Comparison of ENCODE assay signal across 24 cellular contexts in genomic region chr21:42507418-42507817, GRCh38. TPM values are rescaled to one million over a fixed set of nuclear protein-coding genes. Genes with fewer than 3 reads are reported as not detected.
A peak's percentile ranks its signal among the peaks of the same experiment; 100 is the strongest.
DNase-seq lines count a peak whose midpoint lies in the region; ATAC-seq, FAIRE-seq and TF ChIP-seq lines count a peak whose summit lies in the region.
"Had no signal": no experiment of that assay in that cellular context is flagged by ENCODE, and none has a peak within 500 bp of the region (broad histone marks: within the 10 kb centered on the region; RNA-seq: fewer than 3 reads in every experiment).

No MANE protein-coding gene starts in this region.

- H3K4me3 ChIP-seq in Caco-2 (ENCODE audit: low read depth, low read length) (no peak overlapping the region), H1 (ENCODE audit: extremely low read depth in 1 of 4, insufficient read depth in 2 of 4, low read depth in 3 of 4, low read length in 4 of 4) (no peak overlapping the region), right lobe of liver (no peak overlapping the region)
- H3K4me3 ChIP-seq: BLaER1 treated with 17β-estradiol and CSF1 and Interleukin-3, amounts not matched to agents 10 nM and 100 nM had no signal

- CTCF ChIA-PET in activated CD4-positive, alpha-beta memory T cell treated with anti-CD3 and anti-CD28 coated beads, Interleukin-2, amount 10 ng/mL, durations not matched to agents 7 days and 5 days (lab: Charles Lee): no interaction called here
- CTCF ChIA-PET in activated CD4-positive, alpha-beta memory T cell treated with anti-CD3 and anti-CD28 coated beads for 36 hours (lab: Charles Lee): no interaction called here
- CTCF ChIA-PET in Caco-2 (lab: Charles Lee) (interaction anchor here (0.6 kb wide), 1 partner anchor 57 kb away, joined by 3 read pairs; no protein-coding TSS in a partner anchor), H1 (lab: Charles Lee; ENCODE audit: partially characterized antibody) (interaction anchor here (0.9 kb wide), 1 partner anchor 16 kb away, joined by 3 read pairs; no protein-coding TSS in a partner anchor)
- CTCF ChIA-PET in activated CD8-positive, alpha-beta T cell treated with anti-CD3 and anti-CD28 coated beads for 36 hours (lab: Charles Lee): no interaction called here

- peak overlapping the region; percentile 51 for H4K91ac ChIP-seq in H1 (replicated peaks; ENCODE audit: insufficient read length, low read length)

- H3K23ac ChIP-seq in H1 (ENCODE audit: insufficient read length): no peak overlapping the region

- TF ChIP-seq CTCF in Caco-2 (IDR thresholded peaks at IDR 0.05; ENCODE audit: insufficient read depth in 1 of 2, low read depth in 1 of 2, low read length in 1 of 2, severe bottlenecking in 1 of 2, unreplicated experiment in 1 of 2) (no peak), H1 (IDR thresholded peaks at IDR 0.05; ENCODE audit: control extremely low read depth in 1 of 3, insufficient read depth in 1 of 3, low read depth in 1 of 3, low read length in 3 of 3) (no peak), right lobe of liver (IDR thresholded peaks at IDR 0.05) (no peak)
- no peak for TF ChIP-seq CTCF in activated CD8-positive, alpha-beta T cell treated with anti-CD3 and anti-CD28 coated beads for 36 hours (IDR thresholded peaks at IDR 0.05)

- H2BK120ac ChIP-seq in H1 (replicated peaks; ENCODE audit: low read depth, low read length): no peak overlapping the region

- no peak overlapping the region for H2BK5ac ChIP-seq in H1 (ENCODE audit: low read depth, low read length)

- H2BK15ac ChIP-seq in H1 (ENCODE audit: low read length): no peak overlapping the region

- H3K56ac ChIP-seq in H1 (replicated peaks; ENCODE audit: insufficient read length, low read depth, low read length): no peak overlapping the region

- H3K9me3 ChIP-seq in Caco-2: no peaks in the 10 kb centered on the region
- H3K9me3 ChIP-seq in H1 (ENCODE audit: insufficient read depth in 2 of 2, low read depth in 1 of 2, low read length in 1 of 2): no peaks in the 10 kb centered on the region
- H3K9me3 ChIP-seq in right lobe of liver: no peaks in the 10 kb centered on the region
- H3K9me3 ChIP-seq: BLaER1 treated with 17β-estradiol and CSF1 and Interleukin-3, amounts not matched to agents 10 nM and 100 nM had no signal

- H3K79me2 ChIP-seq in H1 (ENCODE audit: control insufficient read depth in 1 of 2, insufficient read depth in 2 of 2, low read length in 2 of 2): no peaks in the 10 kb centered on the region

- H3K4ac ChIP-seq in H1 (replicated peaks; ENCODE audit: insufficient read length, low read depth, low read length): no peak overlapping the region

- H3K36me3 Mint-ChIP-seq in activated CD4-positive, alpha-beta memory T cell treated with anti-CD3 and anti-CD28 coated beads, Interleukin-2, amount 10 ng/mL, durations not matched to agents 7 days and 5 days (ENCODE audit: low read depth): no peaks in the 10 kb centered on the region
- no peaks in the 10 kb centered on the region for H3K36me3 Mint-ChIP-seq in activated CD4-positive, alpha-beta memory T cell treated with anti-CD3 and anti-CD28 coated beads for 36 hours
- H3K36me3 Mint-ChIP-seq in Caco-2 (ENCODE audit: insufficient read depth, unreplicated experiment): no peaks in the 10 kb centered on the region
- H3K36me3 Mint-ChIP-seq in activated T-helper 17 cell treated with anti-CD3 and anti-CD28 coated beads, Interleukin-2, amount 50 U/mL, for 72 hours (ENCODE audit: low read depth): no peaks in the 10 kb centered on the region
- H3K36me3 Mint-ChIP-seq in activated T-helper 1 cell treated with anti-CD3 and anti-CD28 coated beads, Interleukin-12 subunit alpha, Interleukin-12 subunit beta, Interleukin-2, Interleukin-4 antibody, amounts not matched to agents 30 ng/mL and 10 ng/mL and 1 ng/mL, durations not matched to agents 14 hours and 24 hours and 36 hours (ENCODE audit: low read depth): no peaks in the 10 kb centered on the region
- H3K36me3 Mint-ChIP-seq in activated CD8-positive, alpha-beta T cell treated with anti-CD3 and anti-CD28 coated beads for 36 hours (ENCODE audit: low read depth): no peaks in the 10 kb centered on the region
- H3K36me3 Mint-ChIP-seq: CD14-positive monocyte; CD8-positive, alpha-beta memory T cell had no signal

- H3K18ac ChIP-seq in H1 (ENCODE audit: extremely low read depth, low read length): no peak overlapping the region

- H3K4me1 ChIP-seq in Caco-2 (peaks cover 20% of the 10 kb centered on the region), H1 (replicated peaks in 1 of 4; ENCODE audit: control insufficient read depth in 3 of 4, insufficient read depth in 4 of 4, low read length in 3 of 4) (peaks cover 0 to 3% (median 0%) of the 10 kb centered on the region in 4 experiments; a peak in 3 of 7 replicates), right lobe of liver (no peaks in the 10 kb centered on the region)

- no peaks in the 10 kb centered on the region for H3K9me3 Mint-ChIP-seq in activated CD4-positive, alpha-beta memory T cell treated with anti-CD3 and anti-CD28 coated beads, Interleukin-2, amount 10 ng/mL, durations not matched to agents 7 days and 5 days
- H3K9me3 Mint-ChIP-seq in activated CD4-positive, alpha-beta memory T cell treated with anti-CD3 and anti-CD28 coated beads for 36 hours: no peaks in the 10 kb centered on the region
- no peaks in the 10 kb centered on the region for H3K9me3 Mint-ChIP-seq in Caco-2 (ENCODE audit: unreplicated experiment)
- no peaks in the 10 kb centered on the region for H3K9me3 Mint-ChIP-seq in activated T-helper 17 cell treated with anti-CD3 and anti-CD28 coated beads, Interleukin-2, amount 50 U/mL, for 72 hours
- no peaks in the 10 kb centered on the region for H3K9me3 Mint-ChIP-seq in activated T-helper 1 cell treated with anti-CD3 and anti-CD28 coated beads, Interleukin-12 subunit alpha, Interleukin-12 subunit beta, Interleukin-2, Interleukin-4 antibody, amounts not matched to agents 30 ng/mL and 10 ng/mL and 1 ng/mL, durations not matched to agents 14 hours and 24 hours and 36 hours
- H3K9me3 Mint-ChIP-seq in activated CD8-positive, alpha-beta T cell treated with anti-CD3 and anti-CD28 coated beads for 36 hours: no peaks in the 10 kb centered on the region
- H3K9me3 Mint-ChIP-seq: CD14-positive monocyte; CD4-positive, alpha-beta T cell; CD8-positive, alpha-beta memory T cell had no signal

- H3K4me2 ChIP-seq in H1 (ENCODE audit: insufficient read depth in 1 of 2, low read depth in 2 of 2, low read length in 2 of 2): no peak overlapping the region
- H3K4me2 ChIP-seq: BLaER1 treated with 17β-estradiol and CSF1 and Interleukin-3, amounts not matched to agents 10 nM and 100 nM had no signal

- no TSS peak for BruUV-seq in Caco-2 (replicated peaks; lab: Mats Ljungman, UMichigan)

- TF ChIP-seq EP300 in H1 (IDR thresholded peaks at IDR 0.05; ENCODE audit: borderline replicate concordance in 1 of 2, low read depth in 2 of 2, low read length in 2 of 2): no peak

- H4K20me1 ChIP-seq in H1 (replicated peaks in 1 of 2; ENCODE audit: control insufficient read depth in 1 of 2, insufficient read depth in 2 of 2, low read length in 2 of 2): no peaks in the 10 kb centered on the region
- H4K20me1 ChIP-seq: BLaER1 treated with 17β-estradiol and CSF1 and Interleukin-3, amounts not matched to agents 10 nM and 100 nM had no signal

- no peak overlapping the region for H4K5ac ChIP-seq in H1 (ENCODE audit: insufficient read length, low read depth, low read length)

- H3K27ac Mint-ChIP-seq in activated CD4-positive, alpha-beta memory T cell treated with anti-CD3 and anti-CD28 coated beads, Interleukin-2, amount 10 ng/mL, durations not matched to agents 7 days and 5 days: no peak overlapping the region
- no peak overlapping the region for H3K27ac Mint-ChIP-seq in activated CD4-positive, alpha-beta memory T cell treated with anti-CD3 and anti-CD28 coated beads for 36 hours
- peak overlapping the region; percentile 86 for H3K27ac Mint-ChIP-seq in Caco-2 (ENCODE audit: unreplicated experiment)
- H3K27ac Mint-ChIP-seq in activated T-helper 17 cell treated with anti-CD3 and anti-CD28 coated beads, Interleukin-2, amount 50 U/mL, for 72 hours: peak overlapping the region; percentile 20
- H3K27ac Mint-ChIP-seq in activated T-helper 1 cell treated with anti-CD3 and anti-CD28 coated beads, Interleukin-12 subunit alpha, Interleukin-12 subunit beta, Interleukin-2, Interleukin-4 antibody, amounts not matched to agents 30 ng/mL and 10 ng/mL and 1 ng/mL, durations not matched to agents 14 hours and 24 hours and 36 hours: no peak overlapping the region
- H3K27ac Mint-ChIP-seq in activated CD8-positive, alpha-beta T cell treated with anti-CD3 and anti-CD28 coated beads for 36 hours: no peak overlapping the region
- H3K27ac Mint-ChIP-seq: B cell; CD14-positive monocyte; CD4-positive, alpha-beta T cell; CD8-positive, alpha-beta memory T cell had no signal

- no peak overlapping the region for H4K8ac ChIP-seq in H1 (ENCODE audit: extremely low read depth, insufficient read depth, low read length)

- H3K23me2 ChIP-seq in H1 (ENCODE audit: low read depth, low read length): no peaks in the 10 kb centered on the region

- intact Hi-C loops in activated CD4-positive, alpha-beta memory T cell treated with anti-CD3 and anti-CD28 coated beads for 36 hours (cut with micrococcal nuclease): no loop called here
- intact Hi-C loops in Caco-2 (cut with micrococcal nuclease; ENCODE audit: unreplicated experiment): loop anchor here (5.0 kb wide), 1 partner anchor 40 kb away; no protein-coding TSS in a partner anchor
- intact Hi-C loops in activated T-helper 1 cell treated with anti-CD3 and anti-CD28 coated beads, Interleukin-12 subunit alpha, Interleukin-12 subunit beta, Interleukin-2, Interleukin-4 antibody, amounts not matched to agents 30 ng/mL and 10 ng/mL and 1 ng/mL, durations not matched to agents 14 hours and 24 hours and 36 hours (cut with micrococcal nuclease): no loop called here
- intact Hi-C loops in right lobe of liver (cut with DNase I): no loop called here
- intact Hi-C loops in activated CD8-positive, alpha-beta T cell treated with anti-CD3 and anti-CD28 coated beads for 36 hours (cut with micrococcal nuclease): no loop called here

- H3K36me3 ChIP-seq in Caco-2 (ENCODE audit: control insufficient read depth, insufficient read depth, low read length): no peaks in the 10 kb centered on the region
- H3K36me3 ChIP-seq in H1 (ENCODE audit: control insufficient read depth in 2 of 4, insufficient read depth in 4 of 4, low read length in 3 of 4): no peaks in the 10 kb centered on the region
- H3K36me3 ChIP-seq in right lobe of liver: no peaks in the 10 kb centered on the region
- H3K36me3 ChIP-seq: BLaER1 treated with 17β-estradiol and CSF1 and Interleukin-3, amounts not matched to agents 10 nM and 100 nM had no signal

- no peak overlapping the region for H2AK5ac ChIP-seq in H1 (ENCODE audit: low read depth, low read length)

- H3K9ac ChIP-seq in H1 (replicated peaks in 1 of 4; ENCODE audit: extremely low read depth in 1 of 4, low read depth in 3 of 4, low read length in 3 of 4): no peak overlapping the region
- H3K9ac ChIP-seq: BLaER1 treated with 17β-estradiol and CSF1 and Interleukin-3, amounts not matched to agents 10 nM and 100 nM had no signal

- no peaks in the 10 kb centered on the region for H3K27me3 ChIP-seq in Caco-2 (replicated peaks; ENCODE audit: control insufficient read depth, insufficient read depth, low read length)
- H3K27me3 ChIP-seq in H1 (replicated peaks in 1 of 4; ENCODE audit: control insufficient read depth in 3 of 4, extremely low read depth in 1 of 4, insufficient read depth in 3 of 4, low read length in 3 of 4): peaks cover 0 to 3% (median under 1%) of the 10 kb centered on the region in 4 experiments; a peak in 2 of 7 replicates
- no peaks in the 10 kb centered on the region for H3K27me3 ChIP-seq in right lobe of liver

- H2BK20ac ChIP-seq in H1 (ENCODE audit: low read length): no peak overlapping the region

- WGBS in H1 (ENCODE audit: extremely low coverage in 1 of 2, insufficient coverage in 1 of 2, insufficient read length in 1 of 2, insufficient replicate concordance in 2 of 2, low coverage in 1 of 2, low lambda C conversion rate in 2 of 2, missing lambda C conversion rate in 1 of 2), 2 experiments: 93% methylated on average over 4 of the region's 4 CpGs; no CpG with 5 or more reads in 1 of the 2 experiments
- 83% methylated on average over 4 of the region's 4 CpGs for WGBS in right lobe of liver (ENCODE audit: insufficient coverage, low coverage, low lambda C conversion rate, missing lambda C conversion rate)

- no peak for ATAC-seq in activated T-helper 17 cell treated with anti-CD3 and anti-CD28 coated beads, Interleukin-2, amount 50 U/mL, for 72 hours (replicated peaks)
- ATAC-seq in right lobe of liver: no peak
- no peak for ATAC-seq in activated CD8-positive, alpha-beta T cell treated with anti-CD3 and anti-CD28 coated beads for 36 hours

- TF ChIP-seq POLR2A in H1 (IDR thresholded peaks at IDR 0.05; ENCODE audit: control extremely low read depth in 1 of 2, low read depth in 2 of 2, low read length in 2 of 2) (no peak), right lobe of liver (IDR thresholded peaks at IDR 0.05) (no peak)

- peaks cover 37% of the 10 kb centered on the region for H3K27me3 Mint-ChIP-seq in activated CD4-positive, alpha-beta memory T cell treated with anti-CD3 and anti-CD28 coated beads, Interleukin-2, amount 10 ng/mL, durations not matched to agents 7 days and 5 days
- H3K27me3 Mint-ChIP-seq in activated CD4-positive, alpha-beta memory T cell treated with anti-CD3 and anti-CD28 coated beads for 36 hours: no peaks in the 10 kb centered on the region
- no peaks in the 10 kb centered on the region for H3K27me3 Mint-ChIP-seq in Caco-2 (ENCODE audit: insufficient read depth, unreplicated experiment)
- H3K27me3 Mint-ChIP-seq in activated T-helper 17 cell treated with anti-CD3 and anti-CD28 coated beads, Interleukin-2, amount 50 U/mL, for 72 hours: no peaks in the 10 kb centered on the region
- H3K27me3 Mint-ChIP-seq in activated T-helper 1 cell treated with anti-CD3 and anti-CD28 coated beads, Interleukin-12 subunit alpha, Interleukin-12 subunit beta, Interleukin-2, Interleukin-4 antibody, amounts not matched to agents 30 ng/mL and 10 ng/mL and 1 ng/mL, durations not matched to agents 14 hours and 24 hours and 36 hours (ENCODE audit: insufficient read depth): peaks cover 15% of the 10 kb centered on the region
- H3K27me3 Mint-ChIP-seq in activated CD8-positive, alpha-beta T cell treated with anti-CD3 and anti-CD28 coated beads for 36 hours: peaks cover 1% of the 10 kb centered on the region
- H3K27me3 Mint-ChIP-seq: B cell; CD4-positive, alpha-beta T cell had no signal

- H3K14ac ChIP-seq in H1 (ENCODE audit: insufficient read length): no peak overlapping the region

- H2AFZ ChIP-seq in H1 (ENCODE audit: low read length): no peak overlapping the region

- H3K4me3 Mint-ChIP-seq in activated CD4-positive, alpha-beta memory T cell treated with anti-CD3 and anti-CD28 coated beads, Interleukin-2, amount 10 ng/mL, durations not matched to agents 7 days and 5 days: no peak overlapping the region
- H3K4me3 Mint-ChIP-seq in activated CD4-positive, alpha-beta memory T cell treated with anti-CD3 and anti-CD28 coated beads for 36 hours: no peak overlapping the region
- no peak overlapping the region for H3K4me3 Mint-ChIP-seq in Caco-2 (ENCODE audit: unreplicated experiment)
- H3K4me3 Mint-ChIP-seq in activated T-helper 17 cell treated with anti-CD3 and anti-CD28 coated beads, Interleukin-2, amount 50 U/mL, for 72 hours: no peak overlapping the region
- H3K4me3 Mint-ChIP-seq in activated T-helper 1 cell treated with anti-CD3 and anti-CD28 coated beads, Interleukin-12 subunit alpha, Interleukin-12 subunit beta, Interleukin-2, Interleukin-4 antibody, amounts not matched to agents 30 ng/mL and 10 ng/mL and 1 ng/mL, durations not matched to agents 14 hours and 24 hours and 36 hours: no peak overlapping the region
- H3K4me3 Mint-ChIP-seq in activated CD8-positive, alpha-beta T cell treated with anti-CD3 and anti-CD28 coated beads for 36 hours: no peak overlapping the region
- H3K4me3 Mint-ChIP-seq: B cell; CD14-positive monocyte; CD4-positive, alpha-beta T cell; CD8-positive, alpha-beta memory T cell had no signal

- H3K79me1 ChIP-seq in H1 (ENCODE audit: low read depth, low read length): no peaks in the 10 kb centered on the region

- peaks cover 8% of the 10 kb centered on the region for H3K4me1 Mint-ChIP-seq in activated CD4-positive, alpha-beta memory T cell treated with anti-CD3 and anti-CD28 coated beads, Interleukin-2, amount 10 ng/mL, durations not matched to agents 7 days and 5 days
- no peaks in the 10 kb centered on the region for H3K4me1 Mint-ChIP-seq in activated CD4-positive, alpha-beta memory T cell treated with anti-CD3 and anti-CD28 coated beads for 36 hours (ENCODE audit: low read depth)
- peaks cover 33% of the 10 kb centered on the region for H3K4me1 Mint-ChIP-seq in Caco-2 (ENCODE audit: low read depth, unreplicated experiment)
- no peaks in the 10 kb centered on the region for H3K4me1 Mint-ChIP-seq in activated T-helper 17 cell treated with anti-CD3 and anti-CD28 coated beads, Interleukin-2, amount 50 U/mL, for 72 hours
- H3K4me1 Mint-ChIP-seq in activated T-helper 1 cell treated with anti-CD3 and anti-CD28 coated beads, Interleukin-12 subunit alpha, Interleukin-12 subunit beta, Interleukin-2, Interleukin-4 antibody, amounts not matched to agents 30 ng/mL and 10 ng/mL and 1 ng/mL, durations not matched to agents 14 hours and 24 hours and 36 hours (ENCODE audit: low read depth): no peaks in the 10 kb centered on the region
- H3K4me1 Mint-ChIP-seq in activated CD8-positive, alpha-beta T cell treated with anti-CD3 and anti-CD28 coated beads for 36 hours (ENCODE audit: low read depth): peaks cover 10% of the 10 kb centered on the region

- no peak overlapping the region for H3K27ac ChIP-seq in H1 (ENCODE audit: low read depth, low read length)
- no peak overlapping the region for H3K27ac ChIP-seq in right lobe of liver
- H3K27ac ChIP-seq: 22Rv1; BLaER1 treated with 17β-estradiol and CSF1 and Interleukin-3, amounts not matched to agents 10 nM and 100 nM had no signal

- FAIRE-seq in H1 (lab: Jason Lieb, UNC): no peak
- FAIRE-seq: A204.1, GM12892 had no signal

- H2BK12ac ChIP-seq in H1 (ENCODE audit: low read depth, low read length): no peak overlapping the region

- TF ChIP-seq RAD21 in H1 (IDR thresholded peaks at IDR 0.05 in 1 of 2, conservative IDR thresholded peaks at IDR 0.05 in 1 of 2; ENCODE audit: low read depth in 2 of 2, low read length in 2 of 2): no peak

- POLR2A ChIA-PET in activated CD4-positive, alpha-beta memory T cell treated with anti-CD3 and anti-CD28 coated beads, Interleukin-2, amount 10 ng/mL, durations not matched to agents 7 days and 5 days (lab: Charles Lee): no interaction called here
- POLR2A ChIA-PET in activated CD4-positive, alpha-beta memory T cell treated with anti-CD3 and anti-CD28 coated beads for 36 hours (lab: Charles Lee): no interaction called here
- POLR2A ChIA-PET in Caco-2 (lab: Charles Lee): no interaction called here
- POLR2A ChIA-PET in H1 (lab: Charles Lee; ENCODE audit: partially characterized antibody): no interaction called here
- POLR2A ChIA-PET in activated CD8-positive, alpha-beta T cell treated with anti-CD3 and anti-CD28 coated beads for 36 hours (lab: Charles Lee): no interaction called here

- DNase-seq in activated CD4-positive, alpha-beta memory T cell treated with anti-CD3 and anti-CD28 coated beads, Interleukin-2, amount 10 ng/mL, durations not matched to agents 7 days and 5 days: peak; percentile 6
- no peak for DNase-seq in activated CD4-positive, alpha-beta memory T cell treated with anti-CD3 and anti-CD28 coated beads for 36 hours
- no peak for DNase-seq in Caco-2
- no peak for DNase-seq in H1 (ENCODE audit: low read depth in 1 of 2, low spot score in 2 of 2)
- no peak for DNase-seq in activated T-helper 1 cell treated with anti-CD3 and anti-CD28 coated beads, Interleukin-12 subunit alpha, Interleukin-12 subunit beta, Interleukin-2, Interleukin-4 antibody, amounts not matched to agents 30 ng/mL and 10 ng/mL and 1 ng/mL, durations not matched to agents 14 hours and 24 hours and 36 hours (ENCODE audit: low spot score)
- DNase-seq in right lobe of liver: no peak
- no peak for DNase-seq in activated CD8-positive, alpha-beta T cell treated with anti-CD3 and anti-CD28 coated beads for 36 hours
- DNase-seq: Calu3; CD4-positive, alpha-beta T cell; CD8-positive, alpha-beta memory T cell; DMS53; DMS79 treated with DMSO at 0.1 percent for 48 hours; GF-D8; GOT3; H7; HCEC 1CT had no signal

RNA-seq across cellular contexts. Expression of gene SLC37A1, which starts 6.2 kb away (rescaled TPM):
- 10 to 100 TPM; 12.7 to 13.3 TPM for total RNA-seq in activated CD4-positive, alpha-beta memory T cell treated with anti-CD3 and anti-CD28 coated beads, Interleukin-2, amount 10 ng/mL, durations not matched to agents 7 days and 5 days
- 10 to 100 TPM; 21.1 to 21.2 TPM for total RNA-seq in activated CD4-positive, alpha-beta memory T cell treated with anti-CD3 and anti-CD28 coated beads for 36 hours
- total RNA-seq in Caco-2 (2022) (8.4 and 9.8 TPM in 2 replicates), right lobe of liver (10 to 100 TPM in 1 of 6 experiments, 1 to 10 TPM in 5; 2.5 to 10.8 (median 6.2) TPM)
- total RNA-seq in activated T-helper 17 cell treated with anti-CD3 and anti-CD28 coated beads, Interleukin-2, amount 50 U/mL, for 72 hours: 10 to 100 TPM in 1 of 2 donors, 1 to 10 TPM in 1; 3.8 to 17.7 TPM
- total RNA-seq in H1 (2021; fragmentation: NEBNext Ultra II Directional; extraction: Animal tissue kit (Norgen Biotek cat#: 25700)): 23.7 and 30.9 TPM in 2 replicates
- polyA plus RNA-seq in H1 (2011; rRNA removed): 15.6 and 21.8 TPM in 2 replicates
- polyA plus RNA-seq in H1 (2011; cell fraction: cytosol; rRNA removed): 17.7 TPM
- 45.7 TPM for polyA plus RNA-seq in H1 (2011; cell fraction: nucleus; rRNA removed)
- polyA plus RNA-seq in H1 (2012, experiment 1 of 2): 18.7 to 35.5 TPM (median 31.5 TPM) in 4 replicates
- 20.3 TPM for polyA plus RNA-seq in H1 (2012, experiment 2 of 2)
- 29.6 TPM for polyA plus RNA-seq in H1 (2013, experiment 1 of 2)
- polyA plus RNA-seq in H1 (2013, experiment 2 of 2): 31.0 TPM
- 23.3 and 27.0 TPM in 2 replicates for polyA minus RNA-seq in H1 (2011; rRNA and poly(A)+ RNA removed)
- 21.7 TPM for polyA minus RNA-seq in H1 (2011; cell fraction: cytosol; rRNA and poly(A)+ RNA removed)
- polyA minus RNA-seq in H1 (2011; cell fraction: nucleus; rRNA and poly(A)+ RNA removed): 33.3 TPM
- 21.9 and 25.0 TPM in 2 replicates for total RNA-seq in activated T-helper 1 cell treated with anti-CD3 and anti-CD28 coated beads, Interleukin-12 subunit alpha, Interleukin-12 subunit beta, Interleukin-2, Interleukin-4 antibody, amounts not matched to agents 30 ng/mL and 10 ng/mL and 1 ng/mL, durations not matched to agents 14 hours and 24 hours and 36 hours
- 10 to 100 TPM; 12.8 to 14.9 TPM for total RNA-seq in activated CD8-positive, alpha-beta T cell treated with anti-CD3 and anti-CD28 coated beads for 36 hours

RNA-seq across cellular contexts. Expression of gene RSPH1, which starts 11.4 kb away (rescaled TPM):
- not detected for total RNA-seq in activated CD4-positive, alpha-beta memory T cell treated with anti-CD3 and anti-CD28 coated beads, Interleukin-2, amount 10 ng/mL, durations not matched to agents 7 days and 5 days
- total RNA-seq in activated CD4-positive, alpha-beta memory T cell treated with anti-CD3 and anti-CD28 coated beads for 36 hours: under 1 TPM; 0.38 to 0.53 TPM
- total RNA-seq in Caco-2 (2022) (0.23 and 0.51 TPM in 2 replicates), right lobe of liver (under 1 TPM in 5 of 6 experiments, not detected in 1; 0.18 to 0.55 (median 0.22) TPM)
- under 1 TPM in 1 of 2 donors, not detected in 1; 0.82 TPM for total RNA-seq in activated T-helper 17 cell treated with anti-CD3 and anti-CD28 coated beads, Interleukin-2, amount 50 U/mL, for 72 hours
- 0.36 TPM in 1 of 2 replicates, not detected in the other for total RNA-seq in H1 (2021; fragmentation: NEBNext Ultra II Directional; extraction: Animal tissue kit (Norgen Biotek cat#: 25700))
- polyA plus RNA-seq in H1 (2011; rRNA removed): 0.08 and 0.24 TPM in 2 replicates
- 0.39 TPM for polyA plus RNA-seq in H1 (2011; cell fraction: cytosol; rRNA removed)
- polyA plus RNA-seq in H1 (2011; cell fraction: nucleus; rRNA removed): 0.23 TPM
- polyA plus RNA-seq in H1 (2012, experiment 1 of 2): 0.37 to 0.63 TPM (median 0.46 TPM) in 4 replicates
- 0.33 TPM for polyA plus RNA-seq in H1 (2012, experiment 2 of 2)
- 0.34 TPM for polyA plus RNA-seq in H1 (2013, experiment 1 of 2)
- 0.42 TPM for polyA plus RNA-seq in H1 (2013, experiment 2 of 2)
- 0.17 TPM in 1 of 2 replicates, not detected in the other for polyA minus RNA-seq in H1 (2011; rRNA and poly(A)+ RNA removed)
- polyA minus RNA-seq in H1 (2011; cell fraction: cytosol; rRNA and poly(A)+ RNA removed): not detected
- 0.30 TPM for polyA minus RNA-seq in H1 (2011; cell fraction: nucleus; rRNA and poly(A)+ RNA removed)
- total RNA-seq in activated T-helper 1 cell treated with anti-CD3 and anti-CD28 coated beads, Interleukin-12 subunit alpha, Interleukin-12 subunit beta, Interleukin-2, Interleukin-4 antibody, amounts not matched to agents 30 ng/mL and 10 ng/mL and 1 ng/mL, durations not matched to agents 14 hours and 24 hours and 36 hours: not detected in 2 replicates
- not detected for total RNA-seq in activated CD8-positive, alpha-beta T cell treated with anti-CD3 and anti-CD28 coated beads for 36 hours
- total RNA-seq: CD8-positive, alpha-beta memory T cell; H7 had no signal
- polyA plus RNA-seq: AG04450; CD14-positive monocyte; CD8-positive, alpha-beta memory T cell had no signal

Comparison
In these comparisons a context has a peak if more than half of its experiments do, and no peak if none do; other contexts are left out.
1. H3K27ac Mint-ChIP-seq: peak in Caco-2 (single experiment) and activated T-helper 17 cell treated with anti-CD3 and anti-CD28 coated beads, Interleukin-2, amount 50 U/mL, for 72 hours (single experiment); none in activated CD4-positive, alpha-beta memory T cell treated with anti-CD3 and anti-CD28 coated beads, Interleukin-2, amount 10 ng/mL, durations not matched to agents 7 days and 5 days (single experiment), activated CD4-positive, alpha-beta memory T cell treated with anti-CD3 and anti-CD28 coated beads for 36 hours (single experiment), activated T-helper 1 cell treated with anti-CD3 and anti-CD28 coated beads, Interleukin-12 subunit alpha, Interleukin-12 subunit beta, Interleukin-2, Interleukin-4 antibody, amounts not matched to agents 30 ng/mL and 10 ng/mL and 1 ng/mL, durations not matched to agents 14 hours and 24 hours and 36 hours (single experiment) and activated CD8-positive, alpha-beta T cell treated with anti-CD3 and anti-CD28 coated beads for 36 hours (single experiment).
2. CTCF ChIA-PET loops: an anchor here in Caco-2 (0.6 kb wide) and H1 (0.9 kb wide); none called in activated CD4-positive, alpha-beta memory T cell treated with anti-CD3 and anti-CD28 coated beads, Interleukin-2, amount 10 ng/mL, durations not matched to agents 7 days and 5 days, activated CD4-positive, alpha-beta memory T cell treated with anti-CD3 and anti-CD28 coated beads for 36 hours and activated CD8-positive, alpha-beta T cell treated with anti-CD3 and anti-CD28 coated beads for 36 hours.